ENCODE assay signal across 21 cellular contexts in genomic region chr12:117901631-117902030, GRCh38.
"Had no signal": no experiment of that assay in that cellular context is flagged by ENCODE, and none has a peak within 500 bp of the region (broad histone marks: within the 10 kb centered on the region; RNA-seq: fewer than 3 reads in every experiment).

No MANE protein-coding gene starts in this region.

- ATAC-seq: effector memory CD8-positive, alpha-beta T cell; foreskin keratinocyte; gastroesophageal sphincter; heart left ventricle; left lung; left ventricle myocardium superior; lower lobe of right lung had no signal

- H3K27ac ChIP-seq: epithelial cell of prostate, esophagus muscularis mucosa, foreskin keratinocyte, gastroesophageal sphincter, heart left ventricle, hepatocyte, left lung, lower lobe of right lung had no signal

- DNase-seq: cortex of kidney; effector CD8-positive, alpha-beta T cell; effector memory CD8-positive, alpha-beta T cell; endodermal cell; foreskin keratinocyte; heart left ventricle; hypothalamus; immature natural killer cell; islet precursor cell; kidney; kidney glomerular epithelial cell; left lung; left ventricle myocardium superior; lower lobe of right lung; mesenchymal stem cell had no signal

- H3K27me3 Mint-ChIP-seq: dendritic cell treated with granulocyte-macrophage colony-stimulating factor and Interleukin-4, amounts not matched to agents 40 ng/mL and 50 ng/mL, for 4 days; effector memory CD8-positive, alpha-beta T cell had no signal

- H3K4me3 Mint-ChIP-seq: dendritic cell treated with granulocyte-macrophage colony-stimulating factor and Interleukin-4, amounts not matched to agents 40 ng/mL and 50 ng/mL, for 4 days; effector memory CD8-positive, alpha-beta T cell; endodermal cell; immature natural killer cell; mesothelial cell of epicardium had no signal

- H3K36me3 ChIP-seq: esophagus muscularis mucosa, gastroesophageal sphincter, heart left ventricle, left lung, lower lobe of right lung had no signal

- H3K9me3 ChIP-seq: lower lobe of right lung had no signal

- H3K36me3 Mint-ChIP-seq: immature natural killer cell, mesothelial cell of epicardium had no signal

- H3K27ac Mint-ChIP-seq: dendritic cell treated with granulocyte-macrophage colony-stimulating factor and Interleukin-4, amounts not matched to agents 40 ng/mL and 50 ng/mL, for 4 days; effector memory CD8-positive, alpha-beta T cell; endodermal cell; immature natural killer cell; mesothelial cell of epicardium had no signal

- H3K4me1 ChIP-seq: esophagus muscularis mucosa, gastroesophageal sphincter, heart left ventricle, left lung, lower lobe of right lung had no signal

- H3K4me3 ChIP-seq: esophagus muscularis mucosa, gastroesophageal sphincter, heart left ventricle, hepatocyte, left lung, lower lobe of right lung had no signal

- H3K4me1 Mint-ChIP-seq: endodermal cell, immature natural killer cell, mesothelial cell of epicardium had no signal

- H3K27me3 ChIP-seq: foreskin keratinocyte, heart left ventricle, hepatocyte had no signal
